In the genomic region with DNA sequence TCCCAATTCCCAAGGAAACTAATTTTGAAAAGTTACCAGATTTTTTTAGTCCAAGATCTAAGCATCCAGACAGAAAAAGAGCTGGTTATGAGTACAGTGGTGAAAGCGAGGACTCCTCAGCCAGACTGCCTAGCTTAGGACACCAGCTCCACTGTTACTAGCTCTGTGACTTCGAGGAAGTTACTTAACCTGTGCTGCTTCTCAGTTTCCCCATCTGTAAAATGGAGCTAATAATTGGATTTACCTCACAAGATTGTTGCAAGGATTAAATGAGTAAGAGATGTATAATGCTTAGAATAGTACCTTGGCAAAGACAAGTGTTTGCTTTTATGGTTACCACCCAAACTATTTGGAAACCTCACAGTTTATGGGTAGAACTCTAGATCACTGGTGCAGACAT, we compare ENCODE assay signal across 10 cellular contexts. TPM values are rescaled to one million over a fixed set of nuclear protein-coding genes. Genes with fewer than 3 reads are reported as not detected.
DNase-seq lines count a peak whose midpoint lies in the region; ATAC-seq and TF ChIP-seq lines count a peak whose summit lies in the region.
"Had no signal": no experiment of that assay in that cellular context is flagged by ENCODE, and none has a peak within 500 bp of the region (broad histone marks: within the 10 kb centered on the region; RNA-seq: fewer than 3 reads in every experiment).

No MANE protein-coding gene starts in this region.

- peaks cover 41% of the 10 kb centered on the region for H3K4me1 ChIP-seq in suprapubic skin

- H3K4me3 ChIP-seq in kidney epithelial cell (ENCODE audit: low read depth, low read length) (peak overlapping the region; percentile 91), suprapubic skin (peak overlapping the region; percentile 92)

- DNase-seq in T-helper 2 cell treated with Interferon-gamma antibody and Interleukin-4, amounts not matched to agents 5 μg/mL and 100 μg/mL, for 36 hours (ENCODE audit: low spot score), result no peak
- no peak for DNase-seq in T-helper 2 cell
- no peak for DNase-seq in kidney epithelial cell (ENCODE audit: low read depth)
- no peak for DNase-seq in suprapubic skin (ENCODE audit: low spot score in 2 of 2)
- no peak for DNase-seq in cerebellum (ENCODE audit: low spot score)

- H3K27ac Mint-ChIP-seq in T-helper 2 cell treated with Interferon-gamma antibody and Interleukin-4, amounts not matched to agents 5 μg/mL and 100 μg/mL, for 36 hours, result peak overlapping the region; percentile 94
- peak overlapping the region; percentile 92 for H3K27ac Mint-ChIP-seq in activated naive CD8-positive, alpha-beta T cell

- no peaks in the 10 kb centered on the region for H3K36me3 ChIP-seq in kidney epithelial cell (ENCODE audit: control insufficient read depth, insufficient read depth, low read length)
- no peaks in the 10 kb centered on the region for H3K36me3 ChIP-seq in suprapubic skin

- H3K27ac ChIP-seq in suprapubic skin, result no peak overlapping the region

- H3K27me3 ChIP-seq in kidney epithelial cell (ENCODE audit: control insufficient read depth, insufficient read depth, low read length) (no peaks in the 10 kb centered on the region), suprapubic skin (no peaks in the 10 kb centered on the region)

- TF ChIP-seq EP300 in suprapubic skin (IDR thresholded peaks at IDR 0.05), result no peak

- H3K4me1 Mint-ChIP-seq in T-helper 2 cell treated with Interferon-gamma antibody and Interleukin-4, amounts not matched to agents 5 μg/mL and 100 μg/mL, for 36 hours (ENCODE audit: low read depth), result peaks cover 60% of the 10 kb centered on the region
- H3K4me1 Mint-ChIP-seq in activated naive CD8-positive, alpha-beta T cell (ENCODE audit: low read depth), result peaks cover 63% of the 10 kb centered on the region

- ATAC-seq in HG03571 (IDR thresholded peaks at IDR 0.05; ENCODE audit: unreplicated experiment) (no peak), HG02973 (IDR thresholded peaks at IDR 0.05; ENCODE audit: unreplicated experiment) (no peak)

- H3K9me3 ChIP-seq in suprapubic skin, result no peaks in the 10 kb centered on the region

- H3K4me3 Mint-ChIP-seq in T-helper 2 cell treated with Interferon-gamma antibody and Interleukin-4, amounts not matched to agents 5 μg/mL and 100 μg/mL, for 36 hours, result peak overlapping the region; percentile 95
- peak overlapping the region; percentile 94 for H3K4me3 Mint-ChIP-seq in activated naive CD8-positive, alpha-beta T cell

- peaks cover 2% of the 10 kb centered on the region for H3K9me3 Mint-ChIP-seq in T-helper 2 cell treated with Interferon-gamma antibody and Interleukin-4, amounts not matched to agents 5 μg/mL and 100 μg/mL, for 36 hours
- no peaks in the 10 kb centered on the region for H3K9me3 Mint-ChIP-seq in activated naive CD8-positive, alpha-beta T cell (ENCODE audit: low read depth)

- H3K36me3 Mint-ChIP-seq in T-helper 2 cell treated with Interferon-gamma antibody and Interleukin-4, amounts not matched to agents 5 μg/mL and 100 μg/mL, for 36 hours (ENCODE audit: low read depth), result peaks cover 14% of the 10 kb centered on the region
- peaks cover 2% of the 10 kb centered on the region for H3K36me3 Mint-ChIP-seq in activated naive CD8-positive, alpha-beta T cell

- TF ChIP-seq POLR2A in suprapubic skin (IDR thresholded peaks at IDR 0.05), result no peak

- WGBS in suprapubic skin, result 57% methylated on average over 2 of the region's 2 CpGs

- H3K27me3 Mint-ChIP-seq in T-helper 2 cell treated with Interferon-gamma antibody and Interleukin-4, amounts not matched to agents 5 μg/mL and 100 μg/mL, for 36 hours (ENCODE audit: low read depth), result no peaks in the 10 kb centered on the region
- no peaks in the 10 kb centered on the region for H3K27me3 Mint-ChIP-seq in activated naive CD8-positive, alpha-beta T cell

- TF ChIP-seq CTCF in kidney epithelial cell (IDR thresholded peaks at IDR 0.05; ENCODE audit: insufficient read depth, low read length, poor library complexity, severe bottlenecking) (no peak), suprapubic skin (IDR thresholded peaks at IDR 0.05) (no peak)

RNA-seq across cellular contexts. Expression of a gene that starts 1.1 kb away (rescaled TPM):
- total RNA-seq in kidney epithelial cell, result 7.3 and 19.3 TPM in 2 replicates
- 10 to 100 TPM in 3 of 4 donors, 1 to 10 TPM in 1; 7.4 to 12.9 (median 11.4) TPM for total RNA-seq in suprapubic skin
- total RNA-seq in cerebellum, result 5.3 TPM

RNA-seq across cellular contexts. Expression of a gene that starts 24.1 kb away (rescaled TPM):
- total RNA-seq in kidney epithelial cell (not detected in 2 replicates), suprapubic skin (not detected), cerebellum (0.09 TPM)
- total RNA-seq: dermis blood vessel endothelial cell, temporal lobe had no signal

RNA-seq across cellular contexts. Expression of a gene that starts 41.1 kb away (rescaled TPM):
- total RNA-seq in kidney epithelial cell (2.9 and 3.1 TPM in 2 replicates), suprapubic skin (1 to 10 TPM; 1.6 to 3.6 (median 3.0) TPM), cerebellum (0.36 TPM)
